Comparison of ENCODE assay signal across 11 cellular contexts in the genomic region with DNA sequence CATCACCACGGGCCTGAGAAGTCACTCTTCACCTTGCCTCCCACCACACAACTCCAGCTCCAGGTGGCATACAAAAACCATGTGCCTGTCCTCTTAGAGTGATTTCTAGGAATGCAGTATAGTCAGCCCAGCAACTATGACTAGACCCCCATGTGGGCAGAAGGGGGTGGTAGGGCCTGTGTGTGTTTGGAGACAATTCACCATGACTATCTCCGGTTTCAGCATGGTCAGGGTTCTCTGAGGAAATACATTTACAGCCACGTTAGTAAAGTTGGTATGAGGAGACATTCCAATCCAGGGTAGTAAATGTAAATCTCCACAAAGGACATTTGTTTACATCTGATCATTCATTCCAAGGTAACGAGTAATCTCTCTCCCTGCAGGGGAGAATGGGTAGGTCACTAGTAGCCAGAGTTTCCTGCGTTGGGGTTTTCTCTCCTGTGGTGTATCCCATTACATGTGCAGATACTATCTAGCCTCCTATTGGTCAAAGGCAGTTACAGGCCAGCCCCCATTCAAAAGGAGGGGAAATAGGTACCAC. TPM values are rescaled to one million over a fixed set of nuclear protein-coding genes. Genes with fewer than 3 reads are reported as not detected.
DNase-seq lines count a peak whose midpoint lies in the region; ATAC-seq, FAIRE-seq and TF ChIP-seq lines count a peak whose summit lies in the region.
"Had no signal": no experiment of that assay in that cellular context is flagged by ENCODE, and none has a peak within 500 bp of the region (broad histone marks: within the 10 kb centered on the region; RNA-seq: fewer than 3 reads in every experiment).

No MANE protein-coding gene starts in this region.

- no peak overlapping the region for H2AFZ ChIP-seq in HepG2 (ENCODE audit: low read length)
- no peak overlapping the region for H2AFZ ChIP-seq in SK-N-SH (ENCODE audit: low read depth)

- H3K79me2 ChIP-seq in HepG2 (ENCODE audit: insufficient read depth, low read length) (no peaks in the 10 kb centered on the region), SK-N-SH (ENCODE audit: insufficient read depth) (no peaks in the 10 kb centered on the region)

- H3K36me3 Mint-ChIP-seq in endothelial cell (ENCODE audit: low read depth, unreplicated experiment) = no peaks in the 10 kb centered on the region

- DNase-seq in HepG2 (ENCODE audit: low spot score) (peak; percentile 29), right lobe of liver (no peak), SK-N-SH (no peak), fibroblast of peridontal ligament (ENCODE audit: extremely low read depth) (peak; percentile 86), endothelial cell (ENCODE audit: low spot score) (no peak), T-helper 2 cell (no peak), HUDEP-2 (lab: John Stamatoyannopoulos, UW; ENCODE audit: unreplicated experiment in 76 of 76) (no peak)
- DNase-seq: glutamatergic neuron had no signal

- H3K9me3 Mint-ChIP-seq in endothelial cell (ENCODE audit: unreplicated experiment) = no peaks in the 10 kb centered on the region
- H3K9me3 Mint-ChIP-seq: activated T-helper 2 cell treated with anti-CD3 and anti-CD28 coated beads, Interferon-gamma antibody, Interleukin-2, Interleukin-4, amounts not matched to agents 10 μg/mL and 5 μg/mL and 100 μg/mL, durations not matched to agents 14 hours and 24 hours and 36 hours had no signal

- intact Hi-C loops in HepG2 (cut with micrococcal nuclease; ENCODE audit: unreplicated experiment) = no loop called here
- intact Hi-C loops in right lobe of liver (cut with DNase I) = no loop called here

- no peak overlapping the region for H3K9ac ChIP-seq in HepG2 (ENCODE audit: insufficient read depth, low read depth, low read length)
- H3K9ac ChIP-seq in SK-N-SH = 0 out of 2 replicates have a peak overlapping the region, but pooled peaks have one; percentile 10
- H3K9ac ChIP-seq: BLaER1 had no signal

- TF ChIP-seq POLR2A in HepG2 (IDR thresholded peaks at IDR 0.05; ENCODE audit: insufficient read depth in 1 of 2, low read depth in 2 of 2, low read length in 2 of 2) (no peak), right lobe of liver (IDR thresholded peaks at IDR 0.05) (no peak)

- WGBS in HepG2 (ENCODE audit: low lambda C conversion rate) = 14% methylated on average over 1 of the region's 5 CpGs
- WGBS in right lobe of liver (ENCODE audit: insufficient coverage, low coverage, low lambda C conversion rate, missing lambda C conversion rate) = 59% methylated on average over 4 of the region's 5 CpGs
- 11% methylated on average over 5 of the region's 5 CpGs for WGBS in SK-N-SH (ENCODE audit: low lambda C conversion rate)

- peaks cover 9% of the 10 kb centered on the region for H3K4me1 ChIP-seq in HepG2 (ENCODE audit: insufficient read depth, low read length)
- H3K4me1 ChIP-seq in right lobe of liver = no peaks in the 10 kb centered on the region
- H3K4me1 ChIP-seq in SK-N-SH (ENCODE audit: control insufficient read depth in 1 of 2, insufficient read depth in 2 of 2, low read depth in 1 of 2, low read length in 1 of 2) = peaks cover 4% of the 10 kb centered on the region in 2 experiments; a peak in 1 of 4 replicates

- peaks cover 1% of the 10 kb centered on the region for H3K27me3 Mint-ChIP-seq in endothelial cell (ENCODE audit: unreplicated experiment)

- no peak overlapping the region for H3K4me3 Mint-ChIP-seq in endothelial cell (ENCODE audit: unreplicated experiment)

- no peaks in the 10 kb centered on the region for H3K9me3 ChIP-seq in HepG2 (ENCODE audit: low read length)
- no peaks in the 10 kb centered on the region for H3K9me3 ChIP-seq in right lobe of liver
- H3K9me3 ChIP-seq in SK-N-SH = no peaks in the 10 kb centered on the region

- H3K4me1 Mint-ChIP-seq in endothelial cell (ENCODE audit: unreplicated experiment) = peaks cover 6% of the 10 kb centered on the region

- no peak overlapping the region; the same call in 1 of the 2 replicates for H3K4me2 ChIP-seq in HepG2 (ENCODE audit: low read depth, low read length)
- H3K4me2 ChIP-seq in SK-N-SH = no peak overlapping the region
- H3K4me2 ChIP-seq: BLaER1 had no signal

- in situ Hi-C loops in HepG2 (cut with HindIII; ENCODE audit: extremely low pct_ligation_motif_present, low pct_unique_long_range_greater_than_20kb) = loop anchor here (10.0 to 25.0 kb wide), 2 partner anchors 144 to 727 kb away; no protein-coding TSS in a partner anchor

- TF ChIP-seq EP300 in HepG2 (IDR thresholded peaks at IDR 0.05; ENCODE audit: low read depth in 2 of 2, low read length in 2 of 2) (no peak), HepG2 (CRISPR knock-in tag; IDR thresholded peaks at IDR 0.05; ENCODE audit: borderline replicate concordance) (no peak), SK-N-SH (IDR thresholded peaks at IDR 0.05; ENCODE audit: borderline replicate concordance in 1 of 2, low read depth in 1 of 2, low read length in 1 of 2) (peak in 1 of 2 experiments; percentile 80; a peak in 1 of 4 replicates)

- no peaks in the 10 kb centered on the region for H3K9me2 ChIP-seq in SK-N-SH

- no peak for TF ChIP-seq CTCF in HepG2 (CRISPR knock-in tag; IDR thresholded peaks at IDR 0.05)
- no peak for TF ChIP-seq CTCF in right lobe of liver (IDR thresholded peaks at IDR 0.05)
- no peak for TF ChIP-seq CTCF in SK-N-SH (IDR thresholded peaks at IDR 0.05)
- no peak for TF ChIP-seq CTCF in endothelial cell (IDR thresholded peaks at IDR 0.05; ENCODE audit: unreplicated experiment)

- no peak for TF ChIP-seq RAD21 in HepG2 (CRISPR knock-in tag; IDR thresholded peaks at IDR 0.05)
- no peak for TF ChIP-seq RAD21 in SK-N-SH (IDR thresholded peaks at IDR 0.05; ENCODE audit: low read length)

- FAIRE-seq in HepG2 (lab: Jason Lieb, UNC) = no peak

- no peak for ATAC-seq in HepG2
- ATAC-seq in right lobe of liver = no peak
- ATAC-seq in HG03469 (IDR thresholded peaks at IDR 0.05; ENCODE audit: unreplicated experiment) = no peak

- H3K36me3 ChIP-seq in HepG2 (replicated peaks in 1 of 2; ENCODE audit: control insufficient read depth in 1 of 2, insufficient read depth in 2 of 2, low read length in 2 of 2) = no peaks in the 10 kb centered on the region
- no peaks in the 10 kb centered on the region for H3K36me3 ChIP-seq in right lobe of liver
- H3K36me3 ChIP-seq in SK-N-SH (replicated peaks in 1 of 2; ENCODE audit: control insufficient read depth in 1 of 2, insufficient read depth in 2 of 2, low read length in 1 of 2) = no peaks in the 10 kb centered on the region
- H3K36me3 ChIP-seq: BLaER1 had no signal

- POLR2A ChIA-PET in HepG2 (lab: Yijun Ruan, JAX) = no interaction called here
- POLR2A ChIA-PET in SK-N-SH (lab: Yijun Ruan, JAX) = no interaction called here

- no peaks in the 10 kb centered on the region for H4K20me1 ChIP-seq in HepG2 (ENCODE audit: insufficient read depth, low read length)
- H4K20me1 ChIP-seq in SK-N-SH (ENCODE audit: insufficient read depth) = no peaks in the 10 kb centered on the region
- H4K20me1 ChIP-seq: BLaER1 had no signal

- CTCF ChIA-PET in HepG2 (lab: Yijun Ruan, JAX; ENCODE audit: low intra/inter-chr PET ratio, low total read pairs) = no interaction called here
- CTCF ChIA-PET in SK-N-SH (lab: Yijun Ruan, JAX) = interaction anchor here (0.9 kb wide), 1 partner anchor 10 kb away, joined by 3 read pairs; no protein-coding TSS in a partner anchor

- H3K4me3 ChIP-seq in HepG2 (replicated peaks in 1 of 3; ENCODE audit: insufficient read depth in 1 of 3, low read depth in 2 of 3, low read length in 3 of 3) (no peak overlapping the region), right lobe of liver (no peak overlapping the region), SK-N-SH (ENCODE audit: low read depth in 2 of 2, low read length in 1 of 2) (no peak overlapping the region)
- H3K4me3 ChIP-seq: BLaER1 had no signal

- H3K27ac ChIP-seq in HepG2 (ENCODE audit: extremely low read length, insufficient read depth, low read length) (no peak overlapping the region), right lobe of liver (no peak overlapping the region), SK-N-SH (ENCODE audit: low read depth in 2 of 2, low read length in 1 of 2) (peak overlapping the region in 1 of 2 experiments; percentile 80; a peak in 2 of 4 replicates)
- H3K27ac ChIP-seq: BLaER1 had no signal

- BruUV-seq in HepG2 (replicated peaks; lab: Mats Ljungman, UMichigan) = no TSS peak

- peaks cover 20% of the 10 kb centered on the region for H3F3A ChIP-seq in SK-N-SH (replicated peaks; ENCODE audit: insufficient read depth)

- H3K27ac Mint-ChIP-seq in endothelial cell (ENCODE audit: unreplicated experiment) = no peak overlapping the region

- H3K27me3 ChIP-seq in HepG2 (ENCODE audit: control insufficient read depth in 1 of 2, insufficient read depth in 2 of 2, low read length in 2 of 2) (no peaks in the 10 kb centered on the region), right lobe of liver (no peaks in the 10 kb centered on the region), SK-N-SH (ENCODE audit: insufficient read depth) (no peaks in the 10 kb centered on the region)
- H3K27me3 ChIP-seq: BLaER1 had no signal

RNA-seq across cellular contexts. Expression of gene MTMR1, which starts 4.2 kb away (rescaled TPM):
- total RNA-seq in HepG2 (2016; rRNA removed; fragmentation: Illumina TruSeq; extraction: Trizol) (11.1 and 11.3 TPM in 2 replicates), right lobe of liver (10 to 100 TPM in 3 of 6 experiments, 1 to 10 TPM in 3; 7.6 to 11.2 (median 9.4) TPM), endothelial cell (ENCODE audit: unreplicated experiment) (13.3 TPM)
- 4.9 and 6.2 TPM in 2 replicates for total RNA-seq in HepG2 (2016; cell fraction: cytosol; rRNA removed; fragmentation: Illumina TruSeq; extraction: Trizol; ENCODE audit: low read depth)
- 10.8 and 10.9 TPM in 2 replicates for total RNA-seq in HepG2 (2016; cell fraction: insoluble cytoplasmic fraction; rRNA removed; fragmentation: Illumina TruSeq; extraction: Trizol)
- 6.2 and 6.4 TPM in 2 replicates for total RNA-seq in HepG2 (2016; cell fraction: membrane; rRNA removed; fragmentation: Illumina TruSeq; extraction: Trizol)
- 11.7 and 14.6 TPM in 2 replicates for total RNA-seq in HepG2 (2016; cell fraction: nucleus; rRNA removed; fragmentation: Illumina TruSeq; extraction: Trizol)
- polyA plus RNA-seq in HepG2 (2011; rRNA removed) (8.9 and 9.1 TPM in 2 replicates), SK-N-SH (2012; rRNA removed) (17.0 and 20.0 TPM in 2 replicates)
- 5.0 and 5.7 TPM in 2 replicates for polyA plus RNA-seq in HepG2 (2011; cell fraction: cytosol; rRNA removed)
- 20.2 and 23.1 TPM in 2 replicates for polyA plus RNA-seq in HepG2 (2011; cell fraction: nucleus; rRNA removed)
- polyA plus RNA-seq in HepG2 (2012) = 6.0 and 7.7 TPM in 2 replicates
- 0.63 and 0.69 TPM in 2 replicates for polyA plus RNA-seq in HepG2 (2016; cell fraction: cytosol; fragmentation: Illumina TruSeq; extraction: Trizol; ENCODE audit: low read depth)
- 9.7 and 9.8 TPM in 2 replicates for polyA plus RNA-seq in HepG2 (2016; cell fraction: insoluble cytoplasmic fraction; fragmentation: Illumina TruSeq; extraction: Trizol; ENCODE audit: low read depth)
- 2.2 and 2.4 TPM in 2 replicates for polyA plus RNA-seq in HepG2 (2016; cell fraction: membrane; fragmentation: Illumina TruSeq; extraction: Trizol; ENCODE audit: low read depth)
- 22.9 and 26.7 TPM in 2 replicates for polyA plus RNA-seq in HepG2 (2016; cell fraction: nucleus; fragmentation: Illumina TruSeq; extraction: Trizol; ENCODE audit: insufficient read depth, low read depth)
- 8.6 and 32.8 TPM in 2 replicates for polyA minus RNA-seq in HepG2 (2011; rRNA and poly(A)+ RNA removed; ENCODE audit: low replicate concordance)
- polyA minus RNA-seq in HepG2 (2011; cell fraction: cytosol; rRNA and poly(A)+ RNA removed) = 6.1 and 9.3 TPM in 2 replicates
- 16.8 and 20.5 TPM in 2 replicates for polyA minus RNA-seq in HepG2 (2011; cell fraction: nucleus; rRNA and poly(A)+ RNA removed)
- 13.6 and 14.2 TPM in 2 replicates for polyA plus RNA-seq in SK-N-SH (2012; cell fraction: cytosol; rRNA removed)
- polyA plus RNA-seq in SK-N-SH (2012; cell fraction: nucleus; rRNA removed) = 33.9 and 46.3 TPM in 2 replicates

Comparison
In these comparisons a context has a peak if more than half of its experiments do, and no peak if none do; other contexts are left out.
1. DNase-seq: peak in HepG2 (single experiment) and fibroblast of peridontal ligament (single experiment); none in right lobe of liver (0 of 3), SK-N-SH (single experiment), endothelial cell (single experiment), T-helper 2 cell (0 of 5) and HUDEP-2 (0 of 76).
2. Of the 25 proteins assayed by ChIP-seq in both HepG2 and SK-N-SH: peak only in HepG2: none; only in SK-N-SH: FOSL2, FOXM1, JUND, MAX, PBX3, POLR2AphosphoS5 and 3 more; in both: none; in neither: 15; mixed calls (peak in some experiments, not most) for 1.